ENCODE assay signal across 1 cellular context in genomic region chr5:150502106-150502505, GRCh38.
TF ChIP-seq lines count a peak whose summit lies in the region.

No MANE protein-coding gene starts in this region.

TF ChIP-seq in HepG2, 621 proteins besides CTCF, POLR2A, EP300 and RAD21:
- TF ChIP-seq HNRNPL (IDR thresholded peaks at IDR 0.05; ENCODE audit: low read depth, low read length) (no peak), ZNF687 (CRISPR knock-in tag; IDR thresholded peaks at IDR 0.05) (0 out of 2 replicates have a peak, but pooled peaks have one; percentile 5)
